In the genomic region with DNA sequence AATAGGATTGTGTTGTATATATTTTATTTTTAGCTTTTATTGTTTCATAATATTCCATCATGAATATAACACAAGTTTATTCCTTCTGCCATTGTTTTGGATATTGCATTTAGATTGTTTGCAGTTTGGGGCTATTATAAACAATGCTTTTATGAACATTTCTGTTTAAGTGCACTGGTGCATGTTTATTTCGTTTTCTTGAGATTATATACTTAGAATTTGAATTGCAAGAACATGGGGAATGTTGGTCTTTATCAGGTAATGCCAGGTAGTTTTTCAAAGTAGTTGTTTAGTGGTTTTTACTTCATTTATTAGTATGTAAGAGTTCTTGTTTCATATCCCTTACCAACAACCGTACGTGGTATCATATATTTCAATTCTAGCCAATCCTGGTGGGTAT, we compare ENCODE assay signal across 13 cellular contexts. TPM values are rescaled to one million over a fixed set of nuclear protein-coding genes. Genes with fewer than 3 reads are reported as not detected.
DNase-seq lines count a peak whose midpoint lies in the region; ATAC-seq and TF ChIP-seq lines count a peak whose summit lies in the region.
"Had no signal": no experiment of that assay in that cellular context is flagged by ENCODE, and none has a peak within 500 bp of the region (broad histone marks: within the 10 kb centered on the region; RNA-seq: fewer than 3 reads in every experiment).

No MANE protein-coding gene starts in this region.

- no peak overlapping the region for H3K27ac Mint-ChIP-seq in activated naive CD4-positive, alpha-beta T cell treated with anti-CD3 and anti-CD28 coated beads for 36 hours
- peak overlapping the region in 1 of 2 donors; percentile 19 for H3K27ac Mint-ChIP-seq in activated naive CD4-positive, alpha-beta T cell treated with anti-CD3 and anti-CD28 coated beads, Interleukin-2, amount 50 U/mL, for 72 hours
- peak overlapping the region; percentile 47 for H3K27ac Mint-ChIP-seq in activated CD4-positive, alpha-beta memory T cell treated with anti-CD3 and anti-CD28 coated beads for 36 hours
- H3K27ac Mint-ChIP-seq in MCF 10A (ENCODE audit: low read depth, unreplicated experiment): no peak overlapping the region

- CTCF ChIA-PET in activated naive CD4-positive, alpha-beta T cell treated with anti-CD3 and anti-CD28 coated beads for 36 hours (lab: Charles Lee): interaction anchor here (0.9 kb wide), 1 partner anchor 170 kb away, joined by 3 read pairs; no protein-coding TSS in a partner anchor
- CTCF ChIA-PET in activated CD4-positive, alpha-beta memory T cell treated with anti-CD3 and anti-CD28 coated beads for 36 hours (lab: Charles Lee): interaction anchor here (0.7 to 1.0 kb wide), 3 partner anchors 24 to 180 kb away, joined by 3 to 4 read pairs (median 3); no protein-coding TSS in a partner anchor
- CTCF ChIA-PET in MCF 10A (lab: Yijun Ruan, JAX): interaction anchor here (0.7 to 0.9 kb wide), 2 partner anchors 17 to 44 kb away, joined by 3 to 4 read pairs; no protein-coding TSS in a partner anchor

- H3K9ac ChIP-seq in iPS-20b (ENCODE audit: low read depth, low read length): peak overlapping the region; percentile 31; the same call in 1 of the 2 replicates

- H3K9me3 ChIP-seq in iPS-20b (ENCODE audit: insufficient read depth, low read depth, low read length) (no peaks in the 10 kb centered on the region), tibial artery (no peaks in the 10 kb centered on the region), vagina (no peaks in the 10 kb centered on the region)
- H3K9me3 ChIP-seq: SJSA1, spleen had no signal

- no peak overlapping the region for H3K27ac ChIP-seq in iPS-20b (ENCODE audit: low read length)
- peak overlapping the region in 1 of 2 donors; percentile 100 for H3K27ac ChIP-seq in tibial artery
- no peak overlapping the region for H3K27ac ChIP-seq in vagina
- H3K27ac ChIP-seq: SJSA1 had no signal

- TF ChIP-seq CTCF in tibial artery (IDR thresholded peaks at IDR 0.05): no peak
- no peak for TF ChIP-seq CTCF in vagina (IDR thresholded peaks at IDR 0.05)
- TF ChIP-seq CTCF in MCF 10A (IDR thresholded peaks at IDR 0.05; ENCODE audit: unreplicated experiment): no peak

- peaks cover 69% of the 10 kb centered on the region for H3K4me1 Mint-ChIP-seq in activated naive CD4-positive, alpha-beta T cell treated with anti-CD3 and anti-CD28 coated beads for 36 hours (ENCODE audit: low read depth)
- H3K4me1 Mint-ChIP-seq in activated CD4-positive, alpha-beta memory T cell treated with anti-CD3 and anti-CD28 coated beads for 36 hours (ENCODE audit: low read depth): peaks cover 67% of the 10 kb centered on the region
- peaks cover 41% of the 10 kb centered on the region for H3K4me1 Mint-ChIP-seq in MCF 10A (ENCODE audit: insufficient read depth, unreplicated experiment)

- no peak for DNase-seq in activated naive CD4-positive, alpha-beta T cell treated with anti-CD3 and anti-CD28 coated beads for 36 hours
- DNase-seq in activated naive CD4-positive, alpha-beta T cell treated with anti-CD3 and anti-CD28 coated beads, Interleukin-2, amount 50 U/mL, for 72 hours (ENCODE audit: low spot score in 2 of 2): no peak
- no peak for DNase-seq in activated CD4-positive, alpha-beta memory T cell treated with anti-CD3 and anti-CD28 coated beads for 36 hours
- DNase-seq in tibial artery (no peak), vagina (ENCODE audit: extremely low spot score in 2 of 2) (no peak), MCF 10A (ENCODE audit: unreplicated experiment) (no peak), kidney tubule cell (ENCODE audit: low spot score) (no peak)
- DNase-seq: activated CD4-positive, alpha-beta T cell treated with anti-CD3 and anti-CD28 coated beads, Interleukin-2, amount 50 U/mL, for 4 hours; Kasumi-1; NCI-H510A treated with DMSO at 0.1 percent for 48 hours; spleen had no signal

- BruUV-seq in MCF 10A (replicated peaks; lab: Mats Ljungman, UMichigan): no TSS peak

- POLR2A ChIA-PET in activated CD4-positive, alpha-beta memory T cell treated with anti-CD3 and anti-CD28 coated beads for 36 hours (lab: Charles Lee): no interaction called here
- POLR2A ChIA-PET in MCF 10A (lab: Yijun Ruan, JAX): interaction anchor here (0.6 to 1.8 kb wide), 7 partner anchors 20 to 874 kb away, joined by 3 to 4 read pairs (median 3); a partner anchor contains a TSS

- H3K4me3 ChIP-seq in iPS-20b (ENCODE audit: low read length) (peak overlapping the region; percentile 31; the same call in 1 of the 2 replicates), tibial artery (peak overlapping the region; percentile 0 to 3), vagina (no peak overlapping the region)
- H3K4me3 ChIP-seq: SJSA1 had no signal

- intact Hi-C loops in activated naive CD4-positive, alpha-beta T cell treated with anti-CD3 and anti-CD28 coated beads for 36 hours (cut with micrococcal nuclease): no loop called here
- intact Hi-C loops in activated CD4-positive, alpha-beta memory T cell treated with anti-CD3 and anti-CD28 coated beads for 36 hours (cut with micrococcal nuclease): no loop called here
- intact Hi-C loops in tibial artery (cut with DNase I; ENCODE audit: low total_unique reads) (no loop called here), vagina (cut with DNase I) (no loop called here), MCF 10A (cut with micrococcal nuclease) (no loop called here)

- H3K36me3 Mint-ChIP-seq in activated naive CD4-positive, alpha-beta T cell treated with anti-CD3 and anti-CD28 coated beads for 36 hours (ENCODE audit: low read depth): peaks cover 34% of the 10 kb centered on the region
- peaks cover 14 to 28% of the 10 kb centered on the region in 2 donors for H3K36me3 Mint-ChIP-seq in activated naive CD4-positive, alpha-beta T cell treated with anti-CD3 and anti-CD28 coated beads, Interleukin-2, amount 50 U/mL, for 72 hours
- H3K36me3 Mint-ChIP-seq in activated CD4-positive, alpha-beta memory T cell treated with anti-CD3 and anti-CD28 coated beads for 36 hours: peaks cover 20% of the 10 kb centered on the region
- H3K36me3 Mint-ChIP-seq in MCF 10A (ENCODE audit: insufficient read depth, unreplicated experiment): peaks cover 46% of the 10 kb centered on the region

- no peak for TF ChIP-seq POLR2A in vagina (IDR thresholded peaks at IDR 0.05)

- H3K4me3 Mint-ChIP-seq in activated naive CD4-positive, alpha-beta T cell treated with anti-CD3 and anti-CD28 coated beads for 36 hours: peak overlapping the region; percentile 1
- H3K4me3 Mint-ChIP-seq in activated CD4-positive, alpha-beta memory T cell treated with anti-CD3 and anti-CD28 coated beads for 36 hours: peak overlapping the region; percentile 31
- H3K4me3 Mint-ChIP-seq in MCF 10A (ENCODE audit: unreplicated experiment): no peak overlapping the region

- H3K27me3 Mint-ChIP-seq in activated naive CD4-positive, alpha-beta T cell treated with anti-CD3 and anti-CD28 coated beads for 36 hours (ENCODE audit: low read depth): no peaks in the 10 kb centered on the region
- H3K27me3 Mint-ChIP-seq in activated CD4-positive, alpha-beta memory T cell treated with anti-CD3 and anti-CD28 coated beads for 36 hours: no peaks in the 10 kb centered on the region
- H3K27me3 Mint-ChIP-seq in MCF 10A (ENCODE audit: insufficient read depth, unreplicated experiment): no peaks in the 10 kb centered on the region

- peaks cover 22% of the 10 kb centered on the region for H3K4me1 ChIP-seq in iPS-20b (ENCODE audit: insufficient read depth, low read length)
- H3K4me1 ChIP-seq in tibial artery: peaks cover 0 to 82% (median 69%) of the 10 kb centered on the region in 4 donors
- H3K4me1 ChIP-seq in vagina: peaks cover 86% of the 10 kb centered on the region

- no peak for ATAC-seq in activated naive CD4-positive, alpha-beta T cell treated with anti-CD3 and anti-CD28 coated beads, Interleukin-2, amount 50 U/mL, for 72 hours

- H3K27me3 ChIP-seq in iPS-20b (ENCODE audit: insufficient read depth, low read length) (no peaks in the 10 kb centered on the region), tibial artery (no peaks in the 10 kb centered on the region), vagina (no peaks in the 10 kb centered on the region)
- H3K27me3 ChIP-seq: SJSA1, spleen had no signal

- H3K36me3 ChIP-seq in iPS-20b (ENCODE audit: insufficient read depth, low read depth, low read length): peaks cover 51% of the 10 kb centered on the region
- H3K36me3 ChIP-seq in tibial artery: peaks cover 0 to 8% (median 0%) of the 10 kb centered on the region in 3 donors
- no peaks in the 10 kb centered on the region for H3K36me3 ChIP-seq in vagina

- no peaks in the 10 kb centered on the region for H3K9me3 Mint-ChIP-seq in activated naive CD4-positive, alpha-beta T cell treated with anti-CD3 and anti-CD28 coated beads for 36 hours
- H3K9me3 Mint-ChIP-seq in activated naive CD4-positive, alpha-beta T cell treated with anti-CD3 and anti-CD28 coated beads, Interleukin-2, amount 50 U/mL, for 72 hours: no peaks in the 10 kb centered on the region
- no peaks in the 10 kb centered on the region for H3K9me3 Mint-ChIP-seq in activated CD4-positive, alpha-beta memory T cell treated with anti-CD3 and anti-CD28 coated beads for 36 hours
- no peaks in the 10 kb centered on the region for H3K9me3 Mint-ChIP-seq in MCF 10A (ENCODE audit: unreplicated experiment)

RNA-seq across cellular contexts. Expression of a gene that starts 4.3 kb away (rescaled TPM):
- total RNA-seq in activated naive CD4-positive, alpha-beta T cell treated with anti-CD3 and anti-CD28 coated beads for 36 hours: 100 to 1,000 TPM in 1 of 2 experiments, 10 to 100 TPM in 1; 87.9 to 102 TPM
- total RNA-seq in activated naive CD4-positive, alpha-beta T cell treated with anti-CD3 and anti-CD28 coated beads, Interleukin-2, amount 50 U/mL, for 72 hours: 100 to 1,000 TPM in 1 of 2 donors, 10 to 100 TPM in 1; 77.3 to 101 TPM
- 100 to 1,000 TPM in 1 of 2 experiments, 10 to 100 TPM in 1; 90.0 to 106 TPM for total RNA-seq in activated CD4-positive, alpha-beta memory T cell treated with anti-CD3 and anti-CD28 coated beads for 36 hours
- 179 TPM for total RNA-seq in vagina
- total RNA-seq in MCF 10A (2022): 93.7 and 100 TPM in 2 replicates

Comparison
In these comparisons a context has a peak if more than half of its experiments do, and no peak if none do; other contexts are left out.
1. H3K4me3 ChIP-seq: peak in iPS-20b (single experiment) and tibial artery (2 of 2); none in vagina (0 of 2).